ENCODE assay signal across 11 cellular contexts in the genomic region with DNA sequence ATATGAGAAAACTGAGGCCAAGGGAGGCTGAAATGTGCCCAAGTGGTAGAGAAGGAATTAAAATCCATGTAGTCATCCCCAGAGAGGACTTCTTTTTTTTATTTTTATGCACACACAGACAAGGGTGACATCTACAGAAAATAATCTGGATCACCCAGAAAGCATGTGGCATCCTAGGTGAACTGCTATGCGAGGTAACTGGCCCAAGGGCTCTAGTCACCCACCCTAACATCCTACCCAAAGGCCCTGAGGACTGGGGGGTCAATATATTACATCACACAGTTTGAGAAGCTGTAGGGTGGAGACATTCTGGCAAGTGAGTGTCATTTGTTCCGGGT. TPM values are rescaled to one million over a fixed set of nuclear protein-coding genes. Genes with fewer than 3 reads are reported as not detected.
DNase-seq lines count a peak whose midpoint lies in the region; ATAC-seq and TF ChIP-seq lines count a peak whose summit lies in the region.
"Had no signal": no experiment of that assay in that cellular context is flagged by ENCODE, and none has a peak within 500 bp of the region (broad histone marks: within the 10 kb centered on the region; RNA-seq: fewer than 3 reads in every experiment).

No MANE protein-coding gene starts in this region.

- no peaks in the 10 kb centered on the region for H3K27me3 ChIP-seq in Caco-2 (replicated peaks; ENCODE audit: control insufficient read depth, insufficient read depth, low read length)

- no peaks in the 10 kb centered on the region for H3K9me3 ChIP-seq in Caco-2
- H3K9me3 ChIP-seq in HEK293 (ENCODE audit: control insufficient read depth, insufficient read depth, low read depth, low read length): no peaks in the 10 kb centered on the region

- H3K4me3 ChIP-seq in Caco-2 (ENCODE audit: low read depth, low read length) (no peak overlapping the region), HEK293 (ENCODE audit: low read depth, low read length) (no peak overlapping the region)
- H3K4me3 ChIP-seq: GM12878 had no signal

- H3K4me1 Mint-ChIP-seq in Caco-2 (ENCODE audit: low read depth, unreplicated experiment) (peaks cover 30% of the 10 kb centered on the region), type B pancreatic cell (ENCODE audit: unreplicated experiment) (peaks cover 18% of the 10 kb centered on the region)
- peaks cover 30% of the 10 kb centered on the region for H3K4me1 Mint-ChIP-seq in dendritic cell treated with granulocyte-macrophage colony-stimulating factor and Interleukin-4, amounts not matched to agents 40 ng/mL and 50 ng/mL, for 4 days (ENCODE audit: low read depth)
- H3K4me1 Mint-ChIP-seq in activated T-cell treated with anti-CD3 and anti-CD28 coated beads, Interleukin-2, amount 50 U/mL, for 4 hours (ENCODE audit: low read depth): peaks cover 8% of the 10 kb centered on the region

- POLR2A ChIA-PET in Caco-2 (lab: Charles Lee) (no interaction called here), HEK293 (lab: Yijun Ruan, JAX) (interaction anchor here (1.2 kb wide), 1 partner anchor 37 kb away, joined by 4 read pairs; no protein-coding TSS in a partner anchor)

- peak overlapping the region; percentile 74 for H3K27ac Mint-ChIP-seq in Caco-2 (ENCODE audit: unreplicated experiment)
- H3K27ac Mint-ChIP-seq in dendritic cell treated with granulocyte-macrophage colony-stimulating factor and Interleukin-4, amounts not matched to agents 40 ng/mL and 50 ng/mL, for 4 days: peak overlapping the region; percentile 73
- H3K27ac Mint-ChIP-seq in type B pancreatic cell: peak overlapping the region; percentile 91

- no peaks in the 10 kb centered on the region for H3K36me3 Mint-ChIP-seq in Caco-2 (ENCODE audit: insufficient read depth, unreplicated experiment)
- H3K36me3 Mint-ChIP-seq in dendritic cell treated with granulocyte-macrophage colony-stimulating factor and Interleukin-4, amounts not matched to agents 40 ng/mL and 50 ng/mL, for 4 days (ENCODE audit: low read depth): no peaks in the 10 kb centered on the region
- no peaks in the 10 kb centered on the region for H3K36me3 Mint-ChIP-seq in type B pancreatic cell
- no peaks in the 10 kb centered on the region for H3K36me3 Mint-ChIP-seq in activated T-cell treated with anti-CD3 and anti-CD28 coated beads, Interleukin-2, amount 50 U/mL, for 4 hours (ENCODE audit: insufficient read depth)

- BruUV-seq in Caco-2 (replicated peaks; lab: Mats Ljungman, UMichigan): no TSS peak

- DNase-seq in Caco-2 (no peak), type B pancreatic cell (ENCODE audit: extremely low spot score, unreplicated experiment) (no peak), head of caudate nucleus (no peak)
- no peak for DNase-seq in activated CD4-positive, CD25-positive, alpha-beta regulatory T cell (lab: John Stamatoyannopoulos, UW)
- no peak for DNase-seq in activated T-cell treated with anti-CD3 and anti-CD28 coated beads, Interleukin-2, amount 50 U/mL, for 4 hours
- DNase-seq: DMS79 had no signal

- CTCF ChIA-PET in Caco-2 (lab: Charles Lee) (no interaction called here), HEK293 (lab: Yijun Ruan, JAX) (no interaction called here)

- no peak overlapping the region for H3K4me3 Mint-ChIP-seq in Caco-2 (ENCODE audit: unreplicated experiment)
- no peak overlapping the region for H3K4me3 Mint-ChIP-seq in dendritic cell treated with granulocyte-macrophage colony-stimulating factor and Interleukin-4, amounts not matched to agents 40 ng/mL and 50 ng/mL, for 4 days
- H3K4me3 Mint-ChIP-seq in type B pancreatic cell: no peak overlapping the region
- H3K4me3 Mint-ChIP-seq in activated T-cell treated with anti-CD3 and anti-CD28 coated beads, Interleukin-2, amount 50 U/mL, for 4 hours: no peak overlapping the region

- H3K36me3 ChIP-seq in Caco-2 (ENCODE audit: control insufficient read depth, insufficient read depth, low read length) (no peaks in the 10 kb centered on the region), HEK293 (ENCODE audit: control insufficient read depth in 2 of 2, insufficient read depth in 1 of 2, low read length in 2 of 2) (no peaks in the 10 kb centered on the region)

- no peaks in the 10 kb centered on the region for H3K9me3 Mint-ChIP-seq in Caco-2 (ENCODE audit: unreplicated experiment)
- no peaks in the 10 kb centered on the region for H3K9me3 Mint-ChIP-seq in dendritic cell treated with granulocyte-macrophage colony-stimulating factor and Interleukin-4, amounts not matched to agents 40 ng/mL and 50 ng/mL, for 4 days
- H3K9me3 Mint-ChIP-seq in type B pancreatic cell: peaks cover 4% of the 10 kb centered on the region
- no peaks in the 10 kb centered on the region for H3K9me3 Mint-ChIP-seq in activated T-cell treated with anti-CD3 and anti-CD28 coated beads, Interleukin-2, amount 50 U/mL, for 4 hours

- ATAC-seq in activated T-cell treated with anti-CD3 and anti-CD28 coated beads, Interleukin-2, amount 50 U/mL, for 4 hours: no peak

- H3K27ac ChIP-seq in HEK293 (ENCODE audit: extremely low read depth, low read depth, low read length): no peak overlapping the region

- H3K27me3 Mint-ChIP-seq in Caco-2 (ENCODE audit: insufficient read depth, unreplicated experiment) (no peaks in the 10 kb centered on the region), type B pancreatic cell (no peaks in the 10 kb centered on the region)
- H3K27me3 Mint-ChIP-seq in dendritic cell treated with granulocyte-macrophage colony-stimulating factor and Interleukin-4, amounts not matched to agents 40 ng/mL and 50 ng/mL, for 4 days: peaks cover 10% of the 10 kb centered on the region
- peaks cover 7% of the 10 kb centered on the region for H3K27me3 Mint-ChIP-seq in activated T-cell treated with anti-CD3 and anti-CD28 coated beads, Interleukin-2, amount 50 U/mL, for 4 hours (ENCODE audit: low read depth)

- peaks cover 3% of the 10 kb centered on the region for H3K4me1 ChIP-seq in Caco-2
- no peaks in the 10 kb centered on the region for H3K4me1 ChIP-seq in HEK293 (ENCODE audit: control insufficient read depth, insufficient read depth, low read length)

- TF ChIP-seq CTCF in Caco-2 (IDR thresholded peaks at IDR 0.05; ENCODE audit: insufficient read depth in 1 of 2, low read depth in 1 of 2, low read length in 1 of 2, severe bottlenecking in 1 of 2, unreplicated experiment in 1 of 2) (no peak), HEK293 (tag by site-specific recombination; IDR thresholded peaks at IDR 0.05) (no peak), type B pancreatic cell (conservative IDR thresholded peaks at IDR 0.05) (no peak)

- intact Hi-C loops in Caco-2 (cut with micrococcal nuclease; ENCODE audit: unreplicated experiment) (no loop called here), head of caudate nucleus (cut with DNase I) (no loop called here)
- intact Hi-C loops in dendritic cell treated with granulocyte-macrophage colony-stimulating factor and Interleukin-4, amounts not matched to agents 40 ng/mL and 50 ng/mL, for 4 days (cut with micrococcal nuclease): no loop called here

TF ChIP-seq in HEK293, 187 proteins besides CTCF, POLR2A, EP300 and RAD21:
- TF ChIP-seq KLF16 (tag by site-specific recombination; IDR thresholded peaks at IDR 0.05): no peak
- TF ChIP-seq ZNF558 (tag by site-specific recombination; IDR thresholded peaks at IDR 0.05): no peak
- TF ChIP-seq ZXDB (tag by site-specific recombination; IDR thresholded peaks at IDR 0.05): no peak
- no peak for TF ChIP-seq ZNF169 (tag by site-specific recombination; IDR thresholded peaks at IDR 0.05)
- TF ChIP-seq KLF9 (tag by site-specific recombination; IDR thresholded peaks at IDR 0.05; ENCODE audit: low read depth): no peak
- peak; percentile 17; the same call in 1 of the 2 replicates for TF ChIP-seq ZNF629 (tag by site-specific recombination; IDR thresholded peaks at IDR 0.05)
- TF ChIP-seq ZNF670 (tag by site-specific recombination; IDR thresholded peaks at IDR 0.05; ENCODE audit: low read depth): no peak

RNA-seq across cellular contexts. Expression of gene TEX14, which starts 23.3 kb away (rescaled TPM):
- total RNA-seq in Caco-2 (2022): 0.30 and 0.54 TPM in 2 replicates
- 0.17 and 0.34 TPM in 2 replicates for total RNA-seq in type B pancreatic cell (ENCODE audit: low replicate concordance)
- total RNA-seq in activated T-cell treated with anti-CD3 and anti-CD28 coated beads, Interleukin-2, amount 50 U/mL, for 4 hours: under 1 TPM; 0.20 to 0.43 (median 0.29) TPM
- total RNA-seq: G401, HT-29 had no signal

RNA-seq across cellular contexts. Expression of gene RAD51C, which starts 23.8 kb away (rescaled TPM):
- total RNA-seq in Caco-2 (2022) (59.0 and 61.2 TPM in 2 replicates), type B pancreatic cell (ENCODE audit: low replicate concordance) (32.0 and 36.8 TPM in 2 replicates)
- total RNA-seq in activated T-cell treated with anti-CD3 and anti-CD28 coated beads, Interleukin-2, amount 50 U/mL, for 4 hours: 10 to 100 TPM; 57.4 to 68.5 (median 59.9) TPM
